ENCODE assay signal across 23 cellular contexts in genomic region chr15:75943246-75943645, GRCh38.
"Had no signal": no experiment of that assay in that cellular context is flagged by ENCODE, and none has a peak within 500 bp of the region (broad histone marks: within the 10 kb centered on the region; RNA-seq: fewer than 3 reads in every experiment).

No MANE protein-coding gene starts in this region.

- H3K4me3 Mint-ChIP-seq: T-cell had no signal

- FAIRE-seq: HTR-8/SVneo had no signal

- H3K4me1 Mint-ChIP-seq: T-cell had no signal

- ATAC-seq: T-cell had no signal

- H3K4me2 ChIP-seq: SK-N-SH had no signal

- H3K27ac Mint-ChIP-seq: T-cell had no signal

- H3K9me3 ChIP-seq: MG63, SK-N-SH had no signal

- H3K9ac ChIP-seq: SK-N-SH had no signal

- H3K27ac ChIP-seq: HL-60, RWPE1 had no signal

- DNase-seq: Karpas-422; KG1; MG63; NCI-H1092; NCI-H1105 treated with DMSO at 0.1 percent for 48 hours; NCI-H1417 treated with DMSO at 0.1 percent for 48 hours; NCI-H146; NCI-H1694 treated with DMSO at 0.1 percent for 48 hours; NCI-H1930; NCI-H2081; NCI-H2107; NCI-H2227 treated with DMSO at 0.1 percent for 48 hours; NCI-H524; NCI-H526 treated with DMSO at 0.1 percent for 48 hours; NCI-H748 treated with DMSO at 0.1 percent for 48 hours; NK-92 treated with Interleukin-12 subunit alpha and Interleukin-12 subunit beta, amount 100 ng/mL, for 24 hours; SHP77; SK-N-SH; SW 1271; T-cell had no signal

- H3K27me3 ChIP-seq: MG63 had no signal

- H3K4me3 ChIP-seq: MG63 had no signal
